ENCODE assay signal across 9 cellular contexts in genomic region chr17:14947671-14948070, GRCh38.
"Had no signal": no experiment of that assay in that cellular context is flagged by ENCODE, and none has a peak within 500 bp of the region (broad histone marks: within the 10 kb centered on the region; RNA-seq: fewer than 3 reads in every experiment).

No MANE protein-coding gene starts in this region.

- H3K9me3 ChIP-seq: HAP-1 had no signal

- H3K4me3 ChIP-seq: GM23248, HAP-1, K562 had no signal

- ATAC-seq: HCT116, K562 had no signal

- H2AFZ ChIP-seq: GM23248 had no signal

- H3K4me1 ChIP-seq: HAP-1 had no signal

- DNase-seq: GM23248, GOT3, H7, HFFc6, KG1 had no signal

- H3K36me3 ChIP-seq: HAP-1 had no signal

- H3K9ac ChIP-seq: GM23248 had no signal

- FAIRE-seq: K562 had no signal

- H3K27ac ChIP-seq: GM23248, HL-60 had no signal
